ENCODE assay signal across 1 cellular context in the genomic region with DNA sequence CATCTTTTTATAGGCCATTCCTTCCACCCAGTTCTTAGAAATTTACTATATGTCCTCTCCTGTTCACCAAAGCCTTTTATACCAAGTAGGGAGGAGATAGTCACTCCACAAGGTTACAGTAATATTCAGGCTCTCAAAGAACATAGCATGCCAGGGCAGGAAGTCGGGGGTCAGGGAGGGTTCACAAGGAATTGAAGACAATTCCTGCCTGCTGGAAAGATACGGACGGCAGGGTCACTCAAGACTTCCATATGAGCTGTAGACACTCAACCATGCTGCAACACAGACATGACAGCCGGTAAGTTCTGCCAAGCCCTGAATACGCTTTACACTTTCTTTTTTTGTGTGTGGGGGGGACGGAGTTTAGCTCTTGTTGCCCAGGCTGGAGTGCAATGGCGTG.
TF ChIP-seq lines count a peak whose summit lies in the region.

No MANE protein-coding gene starts in this region.

TF ChIP-seq in H1, 55 proteins besides CTCF, POLR2A, EP300 and RAD21:
- TF ChIP-seq SIX5 (IDR thresholded peaks at IDR 0.05; ENCODE audit: low read depth, low read length) (no peak), NRF1 (IDR thresholded peaks at IDR 0.05; ENCODE audit: low read depth, low read length) (no peak), TAF1 (IDR thresholded peaks at IDR 0.05; ENCODE audit: low read depth, low read length) (no peak), POLR2AphosphoS5 (IDR thresholded peaks at IDR 0.05; ENCODE audit: low read depth, low read length) (no peak), RFX5 (IDR thresholded peaks at IDR 0.05; ENCODE audit: borderline replicate concordance, low read depth, low read length) (no peak), RXRA (IDR thresholded peaks at IDR 0.05; ENCODE audit: insufficient read depth, low read depth, low read length) (no peak), BRCA1 (IDR thresholded peaks at IDR 0.05; ENCODE audit: low read depth, low read length) (no peak), SAP30 (IDR thresholded peaks at IDR 0.05; ENCODE audit: insufficient read depth, insufficient replicate concordance, low read length) (no peak), JUND (IDR thresholded peaks at IDR 0.05; ENCODE audit: low read length) (no peak), JUN (IDR thresholded peaks at IDR 0.05; ENCODE audit: low read depth, low read length) (no peak), BCL11A (IDR thresholded peaks at IDR 0.05; ENCODE audit: low read depth in 2 of 2, low read length in 2 of 2) (no peak), HDAC6 (IDR thresholded peaks at IDR 0.05; ENCODE audit: low read depth, low read length) (no peak), MAFK (IDR thresholded peaks at IDR 0.05; ENCODE audit: low read depth, low read length) (no peak), SP4 (IDR thresholded peaks at IDR 0.05; ENCODE audit: low read length) (no peak), SP1 (IDR thresholded peaks at IDR 0.05; ENCODE audit: low read depth, low read length) (no peak), EZH2 (IDR thresholded peaks at IDR 0.05; ENCODE audit: low read depth, low read length, severe bottlenecking) (no peak), TBP (IDR thresholded peaks at IDR 0.05; ENCODE audit: low read depth, low read length) (no peak)
- TF ChIP-seq, protein P1, sequence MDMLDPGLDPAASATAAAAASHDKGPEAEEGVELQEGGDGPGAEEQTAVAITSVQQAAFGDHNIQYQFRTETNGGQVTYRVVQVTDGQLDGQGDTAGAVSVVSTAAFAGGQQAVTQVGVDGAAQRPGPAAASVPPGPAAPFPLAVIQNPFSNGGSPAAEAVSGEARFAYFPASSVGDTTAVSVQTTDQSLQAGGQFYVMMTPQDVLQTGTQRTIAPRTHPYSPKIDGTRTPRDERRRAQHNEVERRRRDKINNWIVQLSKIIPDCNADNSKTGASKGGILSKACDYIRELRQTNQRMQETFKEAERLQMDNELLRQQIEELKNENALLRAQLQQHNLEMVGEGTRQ (IDR thresholded peaks at IDR 0.05; ENCODE audit: low read length) = no peak
- TF ChIP-seq, protein P2, sequence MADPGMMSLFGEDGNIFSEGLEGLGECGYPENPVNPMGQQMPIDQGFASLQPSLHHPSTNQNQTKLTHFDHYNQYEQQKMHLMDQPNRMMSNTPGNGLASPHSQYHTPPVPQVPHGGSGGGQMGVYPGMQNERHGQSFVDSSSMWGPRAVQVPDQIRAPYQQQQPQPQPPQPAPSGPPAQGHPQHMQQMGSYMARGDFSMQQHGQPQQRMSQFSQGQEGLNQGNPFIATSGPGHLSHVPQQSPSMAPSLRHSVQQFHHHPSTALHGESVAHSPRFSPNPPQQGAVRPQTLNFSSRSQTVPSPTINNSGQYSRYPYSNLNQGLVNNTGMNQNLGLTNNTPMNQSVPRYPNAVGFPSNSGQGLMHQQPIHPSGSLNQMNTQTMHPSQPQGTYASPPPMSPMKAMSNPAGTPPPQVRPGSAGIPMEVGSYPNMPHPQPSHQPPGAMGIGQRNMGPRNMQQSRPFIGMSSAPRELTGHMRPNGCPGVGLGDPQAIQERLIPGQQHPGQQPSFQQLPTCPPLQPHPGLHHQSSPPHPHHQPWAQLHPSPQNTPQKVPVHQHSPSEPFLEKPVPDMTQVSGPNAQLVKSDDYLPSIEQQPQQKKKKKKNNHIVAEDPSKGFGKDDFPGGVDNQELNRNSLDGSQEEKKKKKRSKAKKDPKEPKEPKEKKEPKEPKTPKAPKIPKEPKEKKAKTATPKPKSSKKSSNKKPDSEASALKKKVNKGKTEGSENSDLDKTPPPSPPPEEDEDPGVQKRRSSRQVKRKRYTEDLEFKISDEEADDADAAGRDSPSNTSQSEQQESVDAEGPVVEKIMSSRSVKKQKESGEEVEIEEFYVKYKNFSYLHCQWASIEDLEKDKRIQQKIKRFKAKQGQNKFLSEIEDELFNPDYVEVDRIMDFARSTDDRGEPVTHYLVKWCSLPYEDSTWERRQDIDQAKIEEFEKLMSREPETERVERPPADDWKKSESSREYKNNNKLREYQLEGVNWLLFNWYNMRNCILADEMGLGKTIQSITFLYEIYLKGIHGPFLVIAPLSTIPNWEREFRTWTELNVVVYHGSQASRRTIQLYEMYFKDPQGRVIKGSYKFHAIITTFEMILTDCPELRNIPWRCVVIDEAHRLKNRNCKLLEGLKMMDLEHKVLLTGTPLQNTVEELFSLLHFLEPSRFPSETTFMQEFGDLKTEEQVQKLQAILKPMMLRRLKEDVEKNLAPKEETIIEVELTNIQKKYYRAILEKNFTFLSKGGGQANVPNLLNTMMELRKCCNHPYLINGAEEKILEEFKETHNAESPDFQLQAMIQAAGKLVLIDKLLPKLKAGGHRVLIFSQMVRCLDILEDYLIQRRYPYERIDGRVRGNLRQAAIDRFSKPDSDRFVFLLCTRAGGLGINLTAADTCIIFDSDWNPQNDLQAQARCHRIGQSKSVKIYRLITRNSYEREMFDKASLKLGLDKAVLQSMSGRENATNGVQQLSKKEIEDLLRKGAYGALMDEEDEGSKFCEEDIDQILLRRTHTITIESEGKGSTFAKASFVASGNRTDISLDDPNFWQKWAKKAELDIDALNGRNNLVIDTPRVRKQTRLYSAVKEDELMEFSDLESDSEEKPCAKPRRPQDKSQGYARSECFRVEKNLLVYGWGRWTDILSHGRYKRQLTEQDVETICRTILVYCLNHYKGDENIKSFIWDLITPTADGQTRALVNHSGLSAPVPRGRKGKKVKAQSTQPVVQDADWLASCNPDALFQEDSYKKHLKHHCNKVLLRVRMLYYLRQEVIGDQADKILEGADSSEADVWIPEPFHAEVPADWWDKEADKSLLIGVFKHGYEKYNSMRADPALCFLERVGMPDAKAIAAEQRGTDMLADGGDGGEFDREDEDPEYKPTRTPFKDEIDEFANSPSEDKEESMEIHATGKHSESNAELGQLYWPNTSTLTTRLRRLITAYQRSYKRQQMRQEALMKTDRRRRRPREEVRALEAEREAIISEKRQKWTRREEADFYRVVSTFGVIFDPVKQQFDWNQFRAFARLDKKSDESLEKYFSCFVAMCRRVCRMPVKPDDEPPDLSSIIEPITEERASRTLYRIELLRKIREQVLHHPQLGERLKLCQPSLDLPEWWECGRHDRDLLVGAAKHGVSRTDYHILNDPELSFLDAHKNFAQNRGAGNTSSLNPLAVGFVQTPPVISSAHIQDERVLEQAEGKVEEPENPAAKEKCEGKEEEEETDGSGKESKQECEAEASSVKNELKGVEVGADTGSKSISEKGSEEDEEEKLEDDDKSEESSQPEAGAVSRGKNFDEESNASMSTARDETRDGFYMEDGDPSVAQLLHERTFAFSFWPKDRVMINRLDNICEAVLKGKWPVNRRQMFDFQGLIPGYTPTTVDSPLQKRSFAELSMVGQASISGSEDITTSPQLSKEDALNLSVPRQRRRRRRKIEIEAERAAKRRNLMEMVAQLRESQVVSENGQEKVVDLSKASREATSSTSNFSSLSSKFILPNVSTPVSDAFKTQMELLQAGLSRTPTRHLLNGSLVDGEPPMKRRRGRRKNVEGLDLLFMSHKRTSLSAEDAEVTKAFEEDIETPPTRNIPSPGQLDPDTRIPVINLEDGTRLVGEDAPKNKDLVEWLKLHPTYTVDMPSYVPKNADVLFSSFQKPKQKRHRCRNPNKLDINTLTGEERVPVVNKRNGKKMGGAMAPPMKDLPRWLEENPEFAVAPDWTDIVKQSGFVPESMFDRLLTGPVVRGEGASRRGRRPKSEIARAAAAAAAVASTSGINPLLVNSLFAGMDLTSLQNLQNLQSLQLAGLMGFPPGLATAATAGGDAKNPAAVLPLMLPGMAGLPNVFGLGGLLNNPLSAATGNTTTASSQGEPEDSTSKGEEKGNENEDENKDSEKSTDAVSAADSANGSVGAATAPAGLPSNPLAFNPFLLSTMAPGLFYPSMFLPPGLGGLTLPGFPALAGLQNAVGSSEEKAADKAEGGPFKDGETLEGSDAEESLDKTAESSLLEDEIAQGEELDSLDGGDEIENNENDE (IDR thresholded peaks at IDR 0.05; ENCODE audit: insufficient replicate concordance, low read length) = no peak
- TF ChIP-seq, protein P3, sequence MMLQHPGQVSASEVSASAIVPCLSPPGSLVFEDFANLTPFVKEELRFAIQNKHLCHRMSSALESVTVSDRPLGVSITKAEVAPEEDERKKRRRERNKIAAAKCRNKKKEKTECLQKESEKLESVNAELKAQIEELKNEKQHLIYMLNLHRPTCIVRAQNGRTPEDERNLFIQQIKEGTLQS (IDR thresholded peaks at IDR 0.05; ENCODE audit: insufficient read depth, low read depth, low read length) = no peak
